1 cellular context compared by ENCODE assay signal in the genomic region with DNA sequence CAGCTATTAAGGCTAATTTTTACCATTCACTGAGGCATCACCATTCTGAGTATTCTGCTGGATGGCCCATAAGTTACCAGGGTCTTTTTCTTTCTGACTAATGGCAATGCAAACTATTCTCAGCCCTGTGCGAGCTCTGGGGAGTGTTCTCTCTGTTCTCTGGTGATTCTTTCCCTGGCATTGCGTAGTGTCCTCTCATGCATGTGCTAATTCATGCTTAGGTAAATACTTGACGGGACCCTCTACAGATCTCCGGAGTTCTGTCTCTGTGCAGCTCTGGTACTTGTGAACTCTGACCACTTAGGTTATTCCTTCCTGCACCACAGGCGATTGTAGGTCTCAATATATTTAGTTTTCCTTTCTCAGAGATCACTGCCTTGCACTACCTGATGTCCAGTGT.
A peak's percentile ranks its signal among the peaks of the same experiment; 100 is the strongest.
TF ChIP-seq lines count a peak whose summit lies in the region.

No MANE protein-coding gene starts in this region.

TF ChIP-seq in HepG2, 621 proteins besides CTCF, POLR2A, EP300 and RAD21 (continues in another document):
- no peak for TF ChIP-seq FOXP1 (IDR thresholded peaks at IDR 0.05)
- TF ChIP-seq FOXP1 (CRISPR knock-in tag; IDR thresholded peaks at IDR 0.05) = 0 out of 2 replicates have a peak, but pooled peaks have one; percentile 9
- peak; percentile 18; the same call in 1 of the 2 replicates for TF ChIP-seq RXRB (CRISPR knock-in tag; IDR thresholded peaks at IDR 0.05; ENCODE audit: borderline replicate concordance)
- TF ChIP-seq KMT2B (CRISPR knock-in tag; IDR thresholded peaks at IDR 0.05) = 0 out of 2 replicates have a peak, but pooled peaks have one; percentile 31
- TF ChIP-seq GATA4 (IDR thresholded peaks at IDR 0.05; ENCODE audit: borderline replicate concordance, low read depth) = no peak
- no peak for TF ChIP-seq MTERF4 (CRISPR knock-in tag; IDR thresholded peaks at IDR 0.05)
- TF ChIP-seq GATAD2A (CRISPR knock-in tag; IDR thresholded peaks at IDR 0.05) = peak; percentile 63
- no peak for TF ChIP-seq ZBTB2 (CRISPR knock-in tag; IDR thresholded peaks at IDR 0.05; ENCODE audit: low read depth)
- TF ChIP-seq FOXA1 (IDR thresholded peaks at IDR 0.05) = no peak
- peak; percentile 56; the same call in 1 of the 2 replicates for TF ChIP-seq FOXA1 (CRISPR knock-in tag; IDR thresholded peaks at IDR 0.05)
- TF ChIP-seq KLF6 (CRISPR knock-in tag; IDR thresholded peaks at IDR 0.05) = no peak
- peak; percentile 19; the same call in 1 of the 2 replicates for TF ChIP-seq RARA (CRISPR knock-in tag; IDR thresholded peaks at IDR 0.05)
- no peak for TF ChIP-seq CBX5 (CRISPR knock-in tag; IDR thresholded peaks at IDR 0.05; ENCODE audit: borderline replicate concordance)
- TF ChIP-seq PPARG (CRISPR knock-in tag; conservative IDR thresholded peaks at IDR 0.05) = 0 out of 2 replicates have a peak, but pooled peaks have one; percentile 30
- TF ChIP-seq CREB1 (IDR thresholded peaks at IDR 0.05) = no peak
- TF ChIP-seq CREB1 (CRISPR knock-in tag; IDR thresholded peaks at IDR 0.05) = 0 out of 2 replicates have a peak, but pooled peaks have one; percentile 19
- TF ChIP-seq SOX13 (IDR thresholded peaks at IDR 0.05) = no peak
- TF ChIP-seq SOX13 (CRISPR knock-in tag; conservative IDR thresholded peaks at IDR 0.05 in 1 of 2, IDR thresholded peaks at IDR 0.05 in 1 of 2) = peak in 1 of 2 experiments; percentile 16; a peak in 1 of 4 replicates
- TF ChIP-seq GABPA (IDR thresholded peaks at IDR 0.05; ENCODE audit: low read depth, low read length) = no peak
- no peak for TF ChIP-seq GABPA (CRISPR knock-in tag; IDR thresholded peaks at IDR 0.05; ENCODE audit: low read depth)
- no peak for TF ChIP-seq FOXO1 (CRISPR knock-in tag; IDR thresholded peaks at IDR 0.05)
- TF ChIP-seq CSRNP2 (CRISPR knock-in tag; conservative IDR thresholded peaks at IDR 0.05; ENCODE audit: low read depth) = no peak
- TF ChIP-seq, protein P1, sequence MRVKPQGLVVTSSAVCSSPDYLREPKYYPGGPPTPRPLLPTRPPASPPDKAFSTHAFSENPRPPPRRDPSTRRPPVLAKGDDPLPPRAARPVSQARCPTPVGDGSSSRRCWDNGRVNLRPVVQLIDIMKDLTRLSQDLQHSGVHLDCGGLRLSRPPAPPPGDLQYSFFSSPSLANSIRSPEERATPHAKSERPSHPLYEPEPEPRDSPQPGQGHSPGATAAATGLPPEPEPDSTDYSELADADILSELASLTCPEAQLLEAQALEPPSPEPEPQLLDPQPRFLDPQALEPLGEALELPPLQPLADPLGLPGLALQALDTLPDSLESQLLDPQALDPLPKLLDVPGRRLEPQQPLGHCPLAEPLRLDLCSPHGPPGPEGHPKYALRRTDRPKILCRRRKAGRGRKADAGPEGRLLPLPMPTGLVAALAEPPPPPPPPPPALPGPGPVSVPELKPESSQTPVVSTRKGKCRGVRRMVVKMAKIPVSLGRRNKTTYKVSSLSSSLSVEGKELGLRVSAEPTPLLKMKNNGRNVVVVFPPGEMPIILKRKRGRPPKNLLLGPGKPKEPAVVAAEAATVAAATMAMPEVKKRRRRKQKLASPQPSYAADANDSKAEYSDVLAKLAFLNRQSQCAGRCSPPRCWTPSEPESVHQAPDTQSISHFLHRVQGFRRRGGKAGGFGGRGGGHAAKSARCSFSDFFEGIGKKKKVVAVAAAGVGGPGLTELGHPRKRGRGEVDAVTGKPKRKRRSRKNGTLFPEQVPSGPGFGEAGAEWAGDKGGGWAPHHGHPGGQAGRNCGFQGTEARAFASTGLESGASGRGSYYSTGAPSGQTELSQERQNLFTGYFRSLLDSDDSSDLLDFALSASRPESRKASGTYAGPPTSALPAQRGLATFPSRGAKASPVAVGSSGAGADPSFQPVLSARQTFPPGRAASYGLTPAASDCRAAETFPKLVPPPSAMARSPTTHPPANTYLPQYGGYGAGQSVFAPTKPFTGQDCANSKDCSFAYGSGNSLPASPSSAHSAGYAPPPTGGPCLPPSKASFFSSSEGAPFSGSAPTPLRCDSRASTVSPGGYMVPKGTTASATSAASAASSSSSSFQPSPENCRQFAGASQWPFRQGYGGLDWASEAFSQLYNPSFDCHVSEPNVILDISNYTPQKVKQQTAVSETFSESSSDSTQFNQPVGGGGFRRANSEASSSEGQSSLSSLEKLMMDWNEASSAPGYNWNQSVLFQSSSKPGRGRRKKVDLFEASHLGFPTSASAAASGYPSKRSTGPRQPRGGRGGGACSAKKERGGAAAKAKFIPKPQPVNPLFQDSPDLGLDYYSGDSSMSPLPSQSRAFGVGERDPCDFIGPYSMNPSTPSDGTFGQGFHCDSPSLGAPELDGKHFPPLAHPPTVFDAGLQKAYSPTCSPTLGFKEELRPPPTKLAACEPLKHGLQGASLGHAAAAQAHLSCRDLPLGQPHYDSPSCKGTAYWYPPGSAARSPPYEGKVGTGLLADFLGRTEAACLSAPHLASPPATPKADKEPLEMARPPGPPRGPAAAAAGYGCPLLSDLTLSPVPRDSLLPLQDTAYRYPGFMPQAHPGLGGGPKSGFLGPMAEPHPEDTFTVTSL (CRISPR knock-in tag; IDR thresholded peaks at IDR 0.05; ENCODE audit: borderline replicate concordance) = peak; percentile 47; the same call in 1 of the 2 replicates
- TF ChIP-seq TEAD3 (CRISPR knock-in tag; optimal IDR thresholded peaks at IDR 0.05; ENCODE audit: borderline replicate concordance) = peak; percentile 39
- TF ChIP-seq ZHX2 (IDR thresholded peaks at IDR 0.05; ENCODE audit: low read depth) = no peak
- no peak for TF ChIP-seq ZHX2 (CRISPR knock-in tag; IDR thresholded peaks at IDR 0.05; ENCODE audit: borderline replicate concordance)
- no peak for TF ChIP-seq ZNF737 (CRISPR knock-in tag; IDR thresholded peaks at IDR 0.05; ENCODE audit: borderline replicate concordance)
- peak; percentile 43; the same call in 1 of the 2 replicates for TF ChIP-seq MAX (IDR thresholded peaks at IDR 0.05)
- TF ChIP-seq CEBPG (CRISPR knock-in tag; IDR thresholded peaks at IDR 0.05) = peak; percentile 67
- TF ChIP-seq HNF4A (CRISPR knock-in tag; IDR thresholded peaks at IDR 0.05) = peak; percentile 50
- peak; percentile 19; the same call in 1 of the 2 replicates for TF ChIP-seq TARDBP (CRISPR knock-in tag; IDR thresholded peaks at IDR 0.05)
- TF ChIP-seq U2AF1 (optimal IDR thresholded peaks at IDR 0.05; ENCODE audit: low read depth, low read length) = no peak
- TF ChIP-seq SALL1 (CRISPR knock-in tag; IDR thresholded peaks at IDR 0.05) = peak; percentile 27; the same call in 1 of the 2 replicates
- no peak for TF ChIP-seq ZNF33B (CRISPR knock-in tag; IDR thresholded peaks at IDR 0.05)
- TF ChIP-seq ARNT2 (CRISPR knock-in tag; IDR thresholded peaks at IDR 0.05; ENCODE audit: low read depth) = no peak
- TF ChIP-seq MTA3 (CRISPR knock-in tag; IDR thresholded peaks at IDR 0.05) = no peak
- TF ChIP-seq ZMYM4 (CRISPR knock-in tag; IDR thresholded peaks at IDR 0.05) = 0 out of 2 replicates have a peak, but pooled peaks have one; percentile 33
- TF ChIP-seq ZNF180 (CRISPR knock-in tag; IDR thresholded peaks at IDR 0.05; ENCODE audit: borderline replicate concordance, low read depth) = no peak
- TF ChIP-seq ZNF354B (CRISPR knock-in tag; IDR thresholded peaks at IDR 0.05) = no peak
- no peak for TF ChIP-seq NFE2 (CRISPR knock-in tag; IDR thresholded peaks at IDR 0.05)
- 0 out of 2 replicates have a peak, but pooled peaks have one; percentile 25 for TF ChIP-seq ERF (CRISPR knock-in tag; IDR thresholded peaks at IDR 0.05)
- TF ChIP-seq, protein P2, sequence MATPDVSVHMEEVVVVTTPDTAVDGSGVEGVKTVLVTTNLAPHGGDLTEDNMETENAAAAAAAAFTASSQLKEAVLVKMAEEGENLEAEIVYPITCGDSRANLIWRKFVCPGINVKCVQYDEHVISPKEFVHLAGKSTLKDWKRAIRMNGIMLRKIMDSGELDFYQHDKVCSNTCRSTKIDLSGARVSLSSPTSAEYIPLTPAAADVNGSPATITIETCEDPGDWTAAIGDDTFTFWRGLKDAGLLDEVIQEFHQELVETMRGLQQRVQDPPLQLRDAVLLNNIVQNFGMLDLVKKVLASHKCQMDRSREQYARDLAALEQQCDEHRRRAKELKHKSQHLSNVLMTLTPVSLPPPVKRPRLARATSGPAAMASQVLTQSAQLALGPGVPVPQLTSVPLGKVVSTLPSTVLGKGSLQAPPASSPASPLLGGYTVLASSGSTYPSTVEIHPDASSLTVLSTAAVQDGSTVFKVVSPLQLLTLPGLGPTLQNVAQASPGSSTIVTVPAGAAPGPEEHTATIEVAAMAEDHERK (CRISPR knock-in tag; IDR thresholded peaks at IDR 0.05; ENCODE audit: low read depth) = no peak
- TF ChIP-seq FOSL2 (CRISPR knock-in tag; IDR thresholded peaks at IDR 0.05) = 0 out of 2 replicates have a peak, but pooled peaks have one; percentile 17
- TF ChIP-seq POLR2G (IDR thresholded peaks at IDR 0.05; ENCODE audit: low read depth, low read length) = no peak
- TF ChIP-seq SAP130 (CRISPR knock-in tag; IDR thresholded peaks at IDR 0.05; ENCODE audit: low read depth) = peak; percentile 25; the same call in 1 of the 2 replicates
- peak; percentile 68; the same call in 1 of the 2 replicates for TF ChIP-seq ZBTB7B (CRISPR knock-in tag; IDR thresholded peaks at IDR 0.05)
